ENCODE assay signal across 1 cellular context in genomic region chr7:101743241-101743994, GRCh38.
TF ChIP-seq lines count a peak whose summit lies in the region.

No MANE protein-coding gene starts in this region.

TF ChIP-seq in HEK293, 187 proteins besides CTCF, POLR2A, EP300 and RAD21 (continued from another document and continues in another):
- TF ChIP-seq BCL6B (tag by site-specific recombination; IDR thresholded peaks at IDR 0.05): no peak
- TF ChIP-seq ZNF324 (tag by site-specific recombination; IDR thresholded peaks at IDR 0.05): no peak
- TF ChIP-seq ZNF155 (tag by site-specific recombination; IDR thresholded peaks at IDR 0.05): no peak
- TF ChIP-seq ZNF571 (tag by site-specific recombination; IDR thresholded peaks at IDR 0.05): no peak
- peak; percentile 43; the same call in 1 of the 2 replicates for TF ChIP-seq ZNF843 (tag by site-specific recombination; IDR thresholded peaks at IDR 0.05)
- no peak for TF ChIP-seq TCF7L2 (IDR thresholded peaks at IDR 0.05; ENCODE audit: borderline replicate concordance, low read depth, low read length)
- peak; percentile 39 for TF ChIP-seq IKZF3 (tag by site-specific recombination; IDR thresholded peaks at IDR 0.05)
- TF ChIP-seq ZSCAN23 (tag by site-specific recombination; IDR thresholded peaks at IDR 0.05): no peak
- TF ChIP-seq ZBTB8A (tag by site-specific recombination; IDR thresholded peaks at IDR 0.05): peak; percentile 36; the same call in 1 of the 2 replicates
- TF ChIP-seq OSR2 (tag by site-specific recombination; IDR thresholded peaks at IDR 0.05): peak; percentile 63
- TF ChIP-seq ZNF416 (tag by site-specific recombination; IDR thresholded peaks at IDR 0.05): no peak
- TF ChIP-seq SP2 (tag by site-specific recombination; IDR thresholded peaks at IDR 0.05): peak; percentile 59
- TF ChIP-seq ZNF580 (tag by site-specific recombination; IDR thresholded peaks at IDR 0.05): peak; percentile 54; the same call in 1 of the 2 replicates
- TF ChIP-seq ZNF48 (tag by site-specific recombination; IDR thresholded peaks at IDR 0.05): no peak
- peak; percentile 90 for TF ChIP-seq ZNF335 (tag by site-specific recombination; conservative IDR thresholded peaks at IDR 0.05)
- no peak for TF ChIP-seq ZNF26 (tag by site-specific recombination; IDR thresholded peaks at IDR 0.05)
- TF ChIP-seq ZNF704 (tag by site-specific recombination; IDR thresholded peaks at IDR 0.05): no peak
- no peak for TF ChIP-seq ZNF530 (tag by site-specific recombination; IDR thresholded peaks at IDR 0.05; ENCODE audit: low read depth)
- TF ChIP-seq ZNF366 (tag by site-specific recombination; conservative IDR thresholded peaks at IDR 0.05): peak; percentile 58; the same call in 1 of the 2 replicates
- no peak for TF ChIP-seq ZNF701 (tag by site-specific recombination; IDR thresholded peaks at IDR 0.05)
- TF ChIP-seq ZNF585B (tag by site-specific recombination; IDR thresholded peaks at IDR 0.05): no peak
- 0 out of 2 replicates have a peak, but pooled peaks have one; percentile 55 for TF ChIP-seq ZNF391 (tag by site-specific recombination; IDR thresholded peaks at IDR 0.05; ENCODE audit: borderline replicate concordance, low read depth)
- TF ChIP-seq ZNF398 (tag by site-specific recombination; IDR thresholded peaks at IDR 0.05): peak; percentile 67; the same call in 1 of the 2 replicates
- no peak for TF ChIP-seq ZNF132 (tag by site-specific recombination; IDR thresholded peaks at IDR 0.05; ENCODE audit: borderline replicate concordance)
- TF ChIP-seq ZNF670 (tag by site-specific recombination; IDR thresholded peaks at IDR 0.05; ENCODE audit: low read depth): no peak
- TF ChIP-seq ZFP69B (tag by site-specific recombination; IDR thresholded peaks at IDR 0.05): peak; percentile 28; the same call in 1 of the 2 replicates
- TF ChIP-seq ZNF514 (tag by site-specific recombination; IDR thresholded peaks at IDR 0.05): no peak
- no peak for TF ChIP-seq GLI4 (tag by site-specific recombination; IDR thresholded peaks at IDR 0.05)
- TF ChIP-seq ZNF404 (tag by site-specific recombination; IDR thresholded peaks at IDR 0.05): no peak
- no peak for TF ChIP-seq ZNF707 (tag by site-specific recombination; IDR thresholded peaks at IDR 0.05)
- TF ChIP-seq ZNF596 (tag by site-specific recombination; IDR thresholded peaks at IDR 0.05): no peak
- no peak for TF ChIP-seq ZNF280C (tag by site-specific recombination; IDR thresholded peaks at IDR 0.05)
- no peak for TF ChIP-seq ELK4 (IDR thresholded peaks at IDR 0.05; ENCODE audit: borderline replicate concordance, low read depth, low read length)
- peak; percentile 59 for TF ChIP-seq ZNF341 (tag by site-specific recombination; IDR thresholded peaks at IDR 0.05; ENCODE audit: low read depth)
- TF ChIP-seq HOXC10 (CRISPR knock-in tag; IDR thresholded peaks at IDR 0.05): no peak
- no peak for TF ChIP-seq ZNF660 (tag by site-specific recombination; IDR thresholded peaks at IDR 0.05)
- TF ChIP-seq ZNF248 (tag by site-specific recombination; IDR thresholded peaks at IDR 0.05): no peak
- TF ChIP-seq ZBTB21 (tag by site-specific recombination; IDR thresholded peaks at IDR 0.05): no peak
- no peak for TF ChIP-seq ZNF146 (tag by site-specific recombination; IDR thresholded peaks at IDR 0.05)
- TF ChIP-seq ZNF501 (tag by site-specific recombination; IDR thresholded peaks at IDR 0.05): peak; percentile 80
- TF ChIP-seq ZNF645 (tag by site-specific recombination; IDR thresholded peaks at IDR 0.05): no peak
- no peak for TF ChIP-seq ZNF350 (tag by site-specific recombination; IDR thresholded peaks at IDR 0.05)
- no peak for TF ChIP-seq GLI2 (tag by site-specific recombination; IDR thresholded peaks at IDR 0.05; ENCODE audit: borderline replicate concordance, low read depth)
- TF ChIP-seq ZBTB6 (tag by site-specific recombination; IDR thresholded peaks at IDR 0.05): 0 out of 2 replicates have a peak, but pooled peaks have one; percentile 53
- no peak for TF ChIP-seq REST (tag by site-specific recombination; IDR thresholded peaks at IDR 0.05)
- 0 out of 2 replicates have a peak, but pooled peaks have one; percentile 50 for TF ChIP-seq PATZ1 (tag by site-specific recombination; IDR thresholded peaks at IDR 0.05)
- TF ChIP-seq ZNF629 (tag by site-specific recombination; IDR thresholded peaks at IDR 0.05): peak; percentile 46; the same call in 1 of the 2 replicates
